ENCODE assay signal across 10 cellular contexts in the genomic region with DNA sequence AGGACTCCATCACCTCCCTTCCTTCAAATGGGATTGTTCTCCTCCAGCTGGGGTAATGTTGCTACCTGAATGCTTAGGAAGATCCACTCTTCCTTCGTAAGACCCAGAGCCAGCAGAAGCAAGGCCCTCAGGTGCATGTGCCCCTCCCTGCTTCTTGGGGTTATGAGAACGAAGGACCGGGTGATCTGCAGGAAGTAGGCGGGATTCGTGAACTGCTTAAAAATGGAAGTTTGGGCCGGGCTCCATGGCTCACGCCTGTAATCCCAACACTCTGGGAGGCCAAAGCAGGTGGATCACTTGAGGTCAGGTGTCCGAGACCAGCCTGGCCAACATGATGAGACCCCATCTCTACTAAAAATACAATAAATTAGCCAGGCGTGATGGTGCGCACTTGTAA. TPM values are rescaled to one million over a fixed set of nuclear protein-coding genes. Genes with fewer than 3 reads are reported as not detected.
A peak's percentile ranks its signal among the peaks of the same experiment; 100 is the strongest.
DNase-seq lines count a peak whose midpoint lies in the region; ATAC-seq lines count a peak whose summit lies in the region.
"Had no signal": no experiment of that assay in that cellular context is flagged by ENCODE, and none has a peak within 500 bp of the region (broad histone marks: within the 10 kb centered on the region; RNA-seq: fewer than 3 reads in every experiment).

No MANE protein-coding gene starts in this region.

- peaks cover 9% of the 10 kb centered on the region; the same call in 1 of the 2 replicates for H3K36me3 ChIP-seq in ACC112 (ENCODE audit: insufficient read depth, low read length)

- peaks cover 66% of the 10 kb centered on the region for H3K4me1 Mint-ChIP-seq in central memory CD8-positive, alpha-beta T cell
- H3K4me1 Mint-ChIP-seq in natural killer cell treated with Interleukin-12 subunit alpha and Interleukin-12 subunit beta and Interleukin-15 and Interleukin-18, amount 100 ng/mL, for 72 hours (ENCODE audit: low read depth in 2 of 2), result peaks cover 28 to 32% of the 10 kb centered on the region in 2 donors

- H3K4me3 ChIP-seq in ACC112 (ENCODE audit: low read depth, low read length), result no peak overlapping the region
- peak overlapping the region; percentile 9 for H3K4me3 ChIP-seq in Jurkat, Clone E6-1 (ENCODE audit: low read length)

- peak overlapping the region; percentile 45; the same call in 1 of the 2 replicates for H3K27ac ChIP-seq in ACC112 (ENCODE audit: low read depth, low read length)

- H3K36me3 Mint-ChIP-seq in central memory CD8-positive, alpha-beta T cell (ENCODE audit: insufficient read depth), result peaks cover 24% of the 10 kb centered on the region
- peaks cover 14% of the 10 kb centered on the region for H3K36me3 Mint-ChIP-seq in natural killer cell treated with Interleukin-12 subunit alpha and Interleukin-12 subunit beta and Interleukin-15 and Interleukin-18, amount 100 ng/mL, for 72 hours

- H3K4me3 Mint-ChIP-seq in central memory CD8-positive, alpha-beta T cell, result peak overlapping the region; percentile 66
- H3K4me3 Mint-ChIP-seq in natural killer cell treated with Interleukin-12 subunit alpha and Interleukin-12 subunit beta and Interleukin-15 and Interleukin-18, amount 100 ng/mL, for 72 hours, result peak overlapping the region; percentile 1

- no peaks in the 10 kb centered on the region for H3K27me3 ChIP-seq in ACC112 (ENCODE audit: insufficient read depth, low read length)

- peak overlapping the region; percentile 79 for H3K27ac Mint-ChIP-seq in central memory CD8-positive, alpha-beta T cell (ENCODE audit: low read depth)
- peak overlapping the region; percentile 32 to 64 for H3K27ac Mint-ChIP-seq in natural killer cell treated with Interleukin-12 subunit alpha and Interleukin-12 subunit beta and Interleukin-15 and Interleukin-18, amount 100 ng/mL, for 72 hours
- H3K27ac Mint-ChIP-seq: progenitor cell of endocrine pancreas had no signal

- peak; percentile 45 for DNase-seq in Jurkat, Clone E6-1 (ENCODE audit: low read depth, low spot score)
- DNase-seq in central memory CD8-positive, alpha-beta T cell (ENCODE audit: low spot score in 2 of 2), result no peak
- no peak for DNase-seq in natural killer cell treated with Interleukin-12 subunit alpha and Interleukin-12 subunit beta and Interleukin-15 and Interleukin-18, amount 100 ng/mL, for 72 hours (ENCODE audit: low spot score)
- no peak for DNase-seq in hepatic stellate cell (ENCODE audit: low spot score)
- DNase-seq in OCI-M2 (lab: John Stamatoyannopoulos, UW; ENCODE audit: unreplicated experiment), result no peak
- DNase-seq: NCI-H2107 had no signal

- ATAC-seq in central memory CD8-positive, alpha-beta T cell (replicated peaks; ENCODE audit: extremely low read depth, poor library complexity, severe bottlenecking), result no peak
- ATAC-seq in natural killer cell treated with Interleukin-12 subunit alpha and Interleukin-12 subunit beta and Interleukin-15 and Interleukin-18, amount 100 ng/mL, for 72 hours, result no peak
- no peak for ATAC-seq in HG03439 (IDR thresholded peaks at IDR 0.05; ENCODE audit: unreplicated experiment)
- ATAC-seq in GM21390 (IDR thresholded peaks at IDR 0.05; ENCODE audit: unreplicated experiment), result no peak

- H3K27me3 Mint-ChIP-seq in central memory CD8-positive, alpha-beta T cell, result no peaks in the 10 kb centered on the region
- no peaks in the 10 kb centered on the region for H3K27me3 Mint-ChIP-seq in natural killer cell treated with Interleukin-12 subunit alpha and Interleukin-12 subunit beta and Interleukin-15 and Interleukin-18, amount 100 ng/mL, for 72 hours
- H3K27me3 Mint-ChIP-seq: progenitor cell of endocrine pancreas had no signal

- H3K79me2 ChIP-seq in ACC112 (ENCODE audit: control insufficient read depth, insufficient read depth, low read length, unreplicated experiment), result no peaks in the 10 kb centered on the region

- peaks cover 13% of the 10 kb centered on the region for H3K4me1 ChIP-seq in ACC112 (ENCODE audit: control insufficient read depth, insufficient read depth, low read length, unreplicated experiment)

- H2AFZ ChIP-seq in ACC112 (ENCODE audit: low read length, unreplicated experiment), result no peak overlapping the region

- H3K9me3 Mint-ChIP-seq in central memory CD8-positive, alpha-beta T cell, result no peaks in the 10 kb centered on the region
- H3K9me3 Mint-ChIP-seq in natural killer cell treated with Interleukin-12 subunit alpha and Interleukin-12 subunit beta and Interleukin-15 and Interleukin-18, amount 100 ng/mL, for 72 hours, result no peaks in the 10 kb centered on the region

RNA-seq across cellular contexts. Expression of gene TLR9, which starts 8.0 kb away (rescaled TPM):
- not detected for polyA plus RNA-seq in Jurkat, Clone E6-1 (2012; ENCODE audit: insufficient read depth, insufficient read length)
- total RNA-seq in natural killer cell treated with Interleukin-12 subunit alpha and Interleukin-12 subunit beta and Interleukin-15 and Interleukin-18, amount 100 ng/mL, for 72 hours, result under 1 TPM; 0.10 to 0.39 TPM
- total RNA-seq: progenitor cell of endocrine pancreas had no signal

RNA-seq across cellular contexts. Expression of gene ALAS1, which starts 19.4 kb away (rescaled TPM):
- polyA plus RNA-seq in Jurkat, Clone E6-1 (2012; ENCODE audit: insufficient read depth, insufficient read length), result 68.8 TPM
- total RNA-seq in natural killer cell treated with Interleukin-12 subunit alpha and Interleukin-12 subunit beta and Interleukin-15 and Interleukin-18, amount 100 ng/mL, for 72 hours, result 100 to 1,000 TPM in 1 of 2 donors, 10 to 100 TPM in 1; 93.6 to 121 TPM

RNA-seq across cellular contexts. Expression of gene TWF2, which starts 21.6 kb away (rescaled TPM):
- polyA plus RNA-seq in Jurkat, Clone E6-1 (2012; ENCODE audit: insufficient read depth, insufficient read length), result 67.7 TPM
- 100 to 1,000 TPM in 1 of 2 donors, 10 to 100 TPM in 1; 90.3 to 117 TPM for total RNA-seq in natural killer cell treated with Interleukin-12 subunit alpha and Interleukin-12 subunit beta and Interleukin-15 and Interleukin-18, amount 100 ng/mL, for 72 hours

RNA-seq across cellular contexts. Expression of gene PPM1M, which starts 28.2 kb away (rescaled TPM):
- 59.8 TPM for polyA plus RNA-seq in Jurkat, Clone E6-1 (2012; ENCODE audit: insufficient read depth, insufficient read length)
- 10 to 100 TPM; 45.7 to 47.7 TPM for total RNA-seq in natural killer cell treated with Interleukin-12 subunit alpha and Interleukin-12 subunit beta and Interleukin-15 and Interleukin-18, amount 100 ng/mL, for 72 hours
